ENCODE assay signal across 1 cellular context in the genomic region with DNA sequence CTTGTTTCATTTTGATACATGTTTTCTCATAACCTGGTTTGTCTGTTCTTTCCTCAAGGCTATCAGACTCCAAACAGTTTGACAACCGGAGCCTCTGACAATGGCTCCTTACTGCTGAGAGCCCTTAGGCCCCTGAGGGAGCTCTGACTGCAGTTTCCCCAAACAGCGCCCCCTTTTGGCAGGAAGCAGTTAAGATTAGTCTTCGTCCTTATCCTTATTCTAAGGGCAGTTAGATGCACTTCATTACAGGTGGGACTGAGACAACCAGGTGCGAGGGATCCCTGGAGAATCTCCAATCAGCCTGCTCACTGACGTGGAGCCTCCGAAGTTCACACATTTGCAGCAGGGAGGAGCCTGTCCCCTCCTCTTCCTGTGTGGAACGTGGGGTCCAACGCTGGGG.
TF ChIP-seq lines count a peak whose summit lies in the region.

No MANE protein-coding gene starts in this region.

TF ChIP-seq in Ishikawa, 13 proteins besides CTCF, POLR2A, EP300 and RAD21 (continued from another document):
- TF ChIP-seq, protein P1, sequence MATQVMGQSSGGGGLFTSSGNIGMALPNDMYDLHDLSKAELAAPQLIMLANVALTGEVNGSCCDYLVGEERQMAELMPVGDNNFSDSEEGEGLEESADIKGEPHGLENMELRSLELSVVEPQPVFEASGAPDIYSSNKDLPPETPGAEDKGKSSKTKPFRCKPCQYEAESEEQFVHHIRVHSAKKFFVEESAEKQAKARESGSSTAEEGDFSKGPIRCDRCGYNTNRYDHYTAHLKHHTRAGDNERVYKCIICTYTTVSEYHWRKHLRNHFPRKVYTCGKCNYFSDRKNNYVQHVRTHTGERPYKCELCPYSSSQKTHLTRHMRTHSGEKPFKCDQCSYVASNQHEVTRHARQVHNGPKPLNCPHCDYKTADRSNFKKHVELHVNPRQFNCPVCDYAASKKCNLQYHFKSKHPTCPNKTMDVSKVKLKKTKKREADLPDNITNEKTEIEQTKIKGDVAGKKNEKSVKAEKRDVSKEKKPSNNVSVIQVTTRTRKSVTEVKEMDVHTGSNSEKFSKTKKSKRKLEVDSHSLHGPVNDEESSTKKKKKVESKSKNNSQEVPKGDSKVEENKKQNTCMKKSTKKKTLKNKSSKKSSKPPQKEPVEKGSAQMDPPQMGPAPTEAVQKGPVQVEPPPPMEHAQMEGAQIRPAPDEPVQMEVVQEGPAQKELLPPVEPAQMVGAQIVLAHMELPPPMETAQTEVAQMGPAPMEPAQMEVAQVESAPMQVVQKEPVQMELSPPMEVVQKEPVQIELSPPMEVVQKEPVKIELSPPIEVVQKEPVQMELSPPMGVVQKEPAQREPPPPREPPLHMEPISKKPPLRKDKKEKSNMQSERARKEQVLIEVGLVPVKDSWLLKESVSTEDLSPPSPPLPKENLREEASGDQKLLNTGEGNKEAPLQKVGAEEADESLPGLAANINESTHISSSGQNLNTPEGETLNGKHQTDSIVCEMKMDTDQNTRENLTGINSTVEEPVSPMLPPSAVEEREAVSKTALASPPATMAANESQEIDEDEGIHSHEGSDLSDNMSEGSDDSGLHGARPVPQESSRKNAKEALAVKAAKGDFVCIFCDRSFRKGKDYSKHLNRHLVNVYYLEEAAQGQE (IDR thresholded peaks at IDR 0.05; ENCODE audit: low read depth) = no peak
- TF ChIP-seq FOXM1 (IDR thresholded peaks at IDR 0.05; ENCODE audit: borderline replicate concordance, low read depth) = no peak
- no peak for TF ChIP-seq YY1 (IDR thresholded peaks at IDR 0.05; ENCODE audit: low read depth)
- no peak for TF ChIP-seq EGR1 (IDR thresholded peaks at IDR 0.05)
- no peak for TF ChIP-seq TCF12 (IDR thresholded peaks at IDR 0.05; ENCODE audit: low read depth)
- TF ChIP-seq, protein P2, sequence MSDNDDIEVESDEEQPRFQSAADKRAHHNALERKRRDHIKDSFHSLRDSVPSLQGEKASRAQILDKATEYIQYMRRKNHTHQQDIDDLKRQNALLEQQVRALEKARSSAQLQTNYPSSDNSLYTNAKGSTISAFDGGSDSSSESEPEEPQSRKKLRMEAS (IDR thresholded peaks at IDR 0.05) = no peak
- TF ChIP-seq ZBTB7A (IDR thresholded peaks at IDR 0.05; ENCODE audit: low read depth) = no peak
- TF ChIP-seq, protein P3, sequence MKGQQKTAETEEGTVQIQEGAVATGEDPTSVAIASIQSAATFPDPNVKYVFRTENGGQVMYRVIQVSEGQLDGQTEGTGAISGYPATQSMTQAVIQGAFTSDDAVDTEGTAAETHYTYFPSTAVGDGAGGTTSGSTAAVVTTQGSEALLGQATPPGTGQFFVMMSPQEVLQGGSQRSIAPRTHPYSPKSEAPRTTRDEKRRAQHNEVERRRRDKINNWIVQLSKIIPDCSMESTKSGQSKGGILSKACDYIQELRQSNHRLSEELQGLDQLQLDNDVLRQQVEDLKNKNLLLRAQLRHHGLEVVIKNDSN (IDR thresholded peaks at IDR 0.05) = no peak
- TF ChIP-seq CEBPB (IDR thresholded peaks at IDR 0.05) = no peak
